ENCODE assay signal across 2 cellular contexts in genomic region chr4:16918716-16919115, GRCh38. TPM values are rescaled to one million over a fixed set of nuclear protein-coding genes. Genes with fewer than 3 reads are reported as not detected.
"Had no signal": no experiment of that assay in that cellular context is flagged by ENCODE, and none has a peak within 500 bp of the region (broad histone marks: within the 10 kb centered on the region; RNA-seq: fewer than 3 reads in every experiment).

No MANE protein-coding gene starts in this region.

RNA-seq across cellular contexts. Expression of gene LDB2, which starts 20.3 kb away (rescaled TPM):
- total RNA-seq: naive thymus-derived CD8-positive, alpha-beta T cell had no signal
- polyA plus RNA-seq: keratinocyte had no signal
